In the genomic region with DNA sequence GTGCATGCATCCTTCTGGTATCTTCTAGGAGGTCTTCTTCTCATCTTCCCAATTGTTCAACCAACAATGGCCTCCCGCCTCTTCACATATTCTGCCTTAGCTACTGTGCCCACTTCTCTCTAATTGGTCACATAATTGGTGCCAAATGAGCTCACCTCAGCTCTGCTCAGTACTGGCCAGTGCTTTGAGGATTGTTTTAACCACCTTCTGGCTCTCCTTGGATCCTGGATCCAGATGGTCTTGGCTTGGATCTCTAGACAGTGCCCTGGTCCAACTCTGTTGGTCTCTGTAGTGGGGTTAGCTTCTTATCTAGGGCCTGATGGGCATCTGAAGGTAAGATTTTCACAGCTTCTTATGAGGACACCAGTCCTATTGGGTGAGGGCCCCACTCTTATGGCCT, we compare ENCODE assay signal across 32 cellular contexts.
"Had no signal": no experiment of that assay in that cellular context is flagged by ENCODE, and none has a peak within 500 bp of the region (broad histone marks: within the 10 kb centered on the region; RNA-seq: fewer than 3 reads in every experiment).

No MANE protein-coding gene starts in this region.

- H3K4me1 Mint-ChIP-seq: activated B cell treated with CpG ODN at 0.5 μM for 24 hours; activated CD4-positive, alpha-beta memory T cell treated with anti-CD3 and anti-CD28 coated beads, Interleukin-2, amount 10 ng/mL, durations not matched to agents 7 days and 5 days; activated CD4-positive, alpha-beta T cell treated with anti-CD3 and anti-CD28 coated beads for 36 hours; activated CD4-positive, alpha-beta T cell treated with anti-CD3 and anti-CD28 coated beads, Interleukin-2, amount 10 ng/mL, durations not matched to agents 24 days and 14 days; activated CD4-positive, alpha-beta T cell treated with anti-CD3 and anti-CD28 coated beads, Interleukin-2, amount 10 ng/mL, durations not matched to agents 7 days and 5 days; activated CD8-positive, alpha-beta memory T cell treated with anti-CD3 and anti-CD28 coated beads, Interleukin-2, amount 10 ng/mL, durations not matched to agents 7 days and 5 days; T-cell; T-helper 17 cell had no signal

- ATAC-seq: activated CD4-positive, alpha-beta T cell treated with anti-CD3 and anti-CD28 coated beads for 36 hours; activated CD4-positive, CD25-positive, alpha-beta regulatory T cell treated with anti-CD3 and anti-CD28 coated beads, Interleukin-2, amount 50 U/mL, for 24 hours; activated CD8-positive, alpha-beta memory T cell treated with anti-CD3 and anti-CD28 coated beads, Interleukin-2, amount 10 ng/mL, durations not matched to agents 7 days and 5 days; activated CD8-positive, alpha-beta T cell treated with anti-CD3 and anti-CD28 coated beads for 36 hours; activated CD8-positive, alpha-beta T cell treated with anti-CD3 and anti-CD28 coated beads, Interleukin-2, amount 10 ng/mL, durations not matched to agents 7 days and 5 days; T-cell; T-helper 17 cell; WTC11 had no signal

- DNase-seq: activated B cell treated with CpG ODN at 0.5 μM for 24 hours; activated CD4-positive, alpha-beta memory T cell treated with anti-CD3 and anti-CD28 coated beads for 36 hours; activated CD4-positive, alpha-beta memory T cell treated with anti-CD3 and anti-CD28 coated beads, Interleukin-2, amount 10 ng/mL, durations not matched to agents 7 days and 5 days; activated CD4-positive, alpha-beta T cell treated with anti-CD3 and anti-CD28 coated beads for 1 hour; activated CD4-positive, alpha-beta T cell treated with anti-CD3 and anti-CD28 coated beads for 36 hours; activated CD4-positive, alpha-beta T cell treated with anti-CD3 and anti-CD28 coated beads for 4 hours; activated CD4-positive, alpha-beta T cell treated with anti-CD3 and anti-CD28 coated beads for 48 hours; activated CD4-positive, alpha-beta T cell treated with anti-CD3 and anti-CD28 coated beads, Interleukin-2, amount 10 ng/mL, durations not matched to agents 24 days and 14 days; activated CD4-positive, alpha-beta T cell treated with anti-CD3 and anti-CD28 coated beads, Interleukin-2, amount 10 ng/mL, durations not matched to agents 7 days and 5 days; activated CD4-positive, alpha-beta T cell treated with anti-CD3 and anti-CD28 coated beads, Interleukin-2, amount 50 U/mL, for 1 hour; activated CD4-positive, alpha-beta T cell treated with anti-CD3 and anti-CD28 coated beads, Interleukin-2, amount 50 U/mL, for 4 hours; activated CD4-positive, alpha-beta T cell treated with anti-CD3 and anti-CD28 coated beads, Interleukin-2, amount 50 U/mL, for 48 hours; activated CD4-positive, CD25-positive, alpha-beta regulatory T cell; activated CD4-positive, CD25-positive, alpha-beta regulatory T cell treated with anti-CD3 and anti-CD28 coated beads, Interleukin-2, amount 50 U/mL, for 72 hours; activated CD8-positive, alpha-beta memory T cell treated with anti-CD3 and anti-CD28 coated beads for 24 hours; activated CD8-positive, alpha-beta memory T cell treated with anti-CD3 and anti-CD28 coated beads, Interleukin-2, amount 10 ng/mL, durations not matched to agents 7 days and 5 days; activated CD8-positive, alpha-beta memory T cell treated with anti-CD3 and anti-CD28 coated beads, Interleukin-2, amount 50 U/mL, for 4 hours; activated CD8-positive, alpha-beta memory T cell treated with anti-CD3 and anti-CD28 coated beads, Interleukin-2, amount 50 U/mL, for 48 hours; activated CD8-positive, alpha-beta T cell treated with anti-CD3 and anti-CD28 coated beads for 36 hours; activated CD8-positive, alpha-beta T cell treated with anti-CD3 and anti-CD28 coated beads, Interleukin-2, amount 10 ng/mL, durations not matched to agents 7 days and 5 days; activated T-cell treated with anti-CD3 and anti-CD28 coated beads for 4 hours; T-cell; T-helper 1 cell; T-helper 17 cell; T-helper 2 cell; T-helper 9 cell; T1000; WERI-Rb-1 had no signal

- H3K4me3 Mint-ChIP-seq: activated B cell treated with CpG ODN at 0.5 μM for 24 hours; activated CD4-positive, alpha-beta memory T cell treated with anti-CD3 and anti-CD28 coated beads for 36 hours; activated CD4-positive, alpha-beta memory T cell treated with anti-CD3 and anti-CD28 coated beads, Interleukin-2, amount 10 ng/mL, durations not matched to agents 7 days and 5 days; activated CD4-positive, alpha-beta T cell treated with anti-CD3 and anti-CD28 coated beads for 36 hours; activated CD4-positive, alpha-beta T cell treated with anti-CD3 and anti-CD28 coated beads, Interleukin-2, amount 10 ng/mL, durations not matched to agents 24 days and 14 days; activated CD4-positive, alpha-beta T cell treated with anti-CD3 and anti-CD28 coated beads, Interleukin-2, amount 10 ng/mL, durations not matched to agents 7 days and 5 days; activated CD8-positive, alpha-beta memory T cell treated with anti-CD3 and anti-CD28 coated beads, Interleukin-2, amount 10 ng/mL, durations not matched to agents 7 days and 5 days; activated CD8-positive, alpha-beta T cell treated with anti-CD3 and anti-CD28 coated beads for 36 hours; activated CD8-positive, alpha-beta T cell treated with anti-CD3 and anti-CD28 coated beads, Interleukin-2, amount 10 ng/mL, durations not matched to agents 7 days and 5 days; T-cell; T-helper 1 cell treated with Interleukin-12 subunit alpha and Interleukin-12 subunit beta and Interleukin-4 antibody, amounts not matched to agents 30 μg/mL and 1 μg/mL, for 36 hours; T-helper 17 cell; T-helper 2 cell treated with Interferon-gamma antibody and Interleukin-4, amounts not matched to agents 5 μg/mL and 100 μg/mL, for 36 hours; WTC11 had no signal

- H3K27me3 Mint-ChIP-seq: activated B cell treated with CpG ODN at 0.5 μM for 24 hours; activated CD4-positive, alpha-beta memory T cell treated with anti-CD3 and anti-CD28 coated beads for 36 hours; activated CD4-positive, alpha-beta memory T cell treated with anti-CD3 and anti-CD28 coated beads, Interleukin-2, amount 10 ng/mL, durations not matched to agents 7 days and 5 days; activated CD4-positive, alpha-beta T cell treated with anti-CD3 and anti-CD28 coated beads for 36 hours; activated CD4-positive, alpha-beta T cell treated with anti-CD3 and anti-CD28 coated beads, Interleukin-2, amount 10 ng/mL, durations not matched to agents 24 days and 14 days; activated CD4-positive, alpha-beta T cell treated with anti-CD3 and anti-CD28 coated beads, Interleukin-2, amount 10 ng/mL, durations not matched to agents 7 days and 5 days; activated CD8-positive, alpha-beta memory T cell treated with anti-CD3 and anti-CD28 coated beads, Interleukin-2, amount 10 ng/mL, durations not matched to agents 7 days and 5 days; activated CD8-positive, alpha-beta T cell treated with anti-CD3 and anti-CD28 coated beads for 36 hours; T-helper 17 cell had no signal

- H3K36me3 Mint-ChIP-seq: activated CD4-positive, alpha-beta memory T cell treated with anti-CD3 and anti-CD28 coated beads for 36 hours; activated CD8-positive, alpha-beta memory T cell treated with anti-CD3 and anti-CD28 coated beads, Interleukin-2, amount 10 ng/mL, durations not matched to agents 7 days and 5 days; T-cell; WTC11 had no signal
